19 cellular contexts compared by ENCODE assay signal in genomic region chr3:179336345-179336929, GRCh38.
"Had no signal": no experiment of that assay in that cellular context is flagged by ENCODE, and none has a peak within 500 bp of the region (broad histone marks: within the 10 kb centered on the region; RNA-seq: fewer than 3 reads in every experiment).

No MANE protein-coding gene starts in this region.

- H3K27me3 Mint-ChIP-seq: activated naive CD4-positive, alpha-beta T cell treated with anti-CD3 and anti-CD28 coated beads, Interleukin-2, amount 50 U/mL, for 24 hours; brain; naive B cell had no signal

- H3K4me3 Mint-ChIP-seq: activated naive CD4-positive, alpha-beta T cell treated with anti-CD3 and anti-CD28 coated beads, Interleukin-2, amount 50 U/mL, for 24 hours; activated T-cell treated with anti-CD3 and anti-CD28 coated beads, Interleukin-2, amount 50 U/mL, for 72 hours; brain; naive B cell had no signal

- H3K36me3 ChIP-seq: uterus had no signal

- H3K9me3 Mint-ChIP-seq: activated naive CD4-positive, alpha-beta T cell treated with anti-CD3 and anti-CD28 coated beads, Interleukin-2, amount 50 U/mL, for 24 hours; activated T-cell treated with anti-CD3 and anti-CD28 coated beads, Interleukin-2, amount 50 U/mL, for 72 hours; brain; naive B cell had no signal

- H3K27ac ChIP-seq: lower lobe of right lung, SJSA1, spleen, WERI-Rb-1 had no signal

- ATAC-seq: activated T-cell treated with anti-CD3 and anti-CD28 coated beads, Interleukin-2, amount 50 U/mL, for 72 hours; esophagus mucosa had no signal

- H3K9me3 ChIP-seq: lower lobe of right lung, sigmoid colon, SJSA1, spleen, uterus had no signal

- H3K4me3 ChIP-seq: coronary artery, lower lobe of right lung, sigmoid colon, SJSA1, spleen, uterus had no signal

- FAIRE-seq: endometrium had no signal

- H3K4me1 Mint-ChIP-seq: brain, naive B cell had no signal

- H3K4me1 ChIP-seq: lower lobe of right lung, SJSA1, spleen, uterus had no signal

- DNase-seq: activated CD4-positive, alpha-beta T cell treated with anti-CD3 and anti-CD28 coated beads for 1 hour; activated effector memory CD4-positive, alpha-beta T cell treated with anti-CD3 and anti-CD28 coated beads, Interleukin-2, amount 50 U/mL, for 16 hours; activated T-cell treated with anti-CD3 and anti-CD28 coated beads, Interleukin-2, amount 50 U/mL, for 72 hours; amniotic stem cell; left cardiac atrium; lower lobe of right lung; naive B cell; sigmoid colon; spleen; stimulated activated naive CD4-positive, alpha-beta T cell; SW 1271; uterus; WERI-Rb-1 had no signal

- H3K27me3 ChIP-seq: sigmoid colon, SJSA1, spleen, uterus had no signal

- H3K27ac Mint-ChIP-seq: activated naive CD4-positive, alpha-beta T cell treated with anti-CD3 and anti-CD28 coated beads, Interleukin-2, amount 50 U/mL, for 24 hours; activated T-cell treated with anti-CD3 and anti-CD28 coated beads, Interleukin-2, amount 50 U/mL, for 72 hours; brain had no signal
